In genomic region chr11:115503886-115504278, GRCh38 we compare ENCODE assay signal across 8 cellular contexts. TPM values are rescaled to one million over a fixed set of nuclear protein-coding genes. Genes with fewer than 3 reads are reported as not detected.
DNase-seq lines count a peak whose midpoint lies in the region; ATAC-seq lines count a peak whose summit lies in the region.

No MANE protein-coding gene starts in this region.

- H3K4me1 Mint-ChIP-seq in T-cell, result peaks cover 13 to 15% (median 14%) of the 10 kb centered on the region in 3 donors

- H3K27ac Mint-ChIP-seq in T-cell, result no peak overlapping the region

- POLR2A ChIA-PET in T-cell (lab: Charles Lee), result no interaction called here

- intact Hi-C loops in Right ventricle myocardium superior (cut with DNase I), result loop anchor here (5.0 to 10.0 kb wide), 2 partner anchors 167 to 171 kb away; no protein-coding TSS in a partner anchor

- CTCF ChIA-PET in T-cell (lab: Charles Lee), result no interaction called here

- H3K27me3 Mint-ChIP-seq in T-cell, result peaks cover 22 to 29% of the 10 kb centered on the region in 2 donors

- peak; percentile 60 for DNase-seq in NCI-H1436 (lab: John Stamatoyannopoulos, UW)
- no peak for DNase-seq in NCI-H1436 treated with DMSO at 0.1 percent for 48 hours (lab: John Stamatoyannopoulos, UW)
- DNase-seq in T-cell, result peak in 1 of 34 experiments; percentile 2
- no peak for DNase-seq in Right ventricle myocardium superior
- no peak for DNase-seq in skeletal muscle cell (ENCODE audit: low read depth)
- DNase-seq in T-helper 9 cell, result no peak
- no peak for DNase-seq in NCI-H446 treated with DMSO at 0.1 percent for 48 hours (lab: John Stamatoyannopoulos, UW)

- H3K9me3 Mint-ChIP-seq in T-cell, result no peaks in the 10 kb centered on the region

- H3K4me3 Mint-ChIP-seq in T-cell, result peak overlapping the region in 2 of 3 donors; percentile 72 to 73

- peak overlapping the region; percentile 50 for H3K4me3 ChIP-seq in skeletal muscle cell (ENCODE audit: low read depth, low read length)

- ATAC-seq in T-cell (replicated peaks in 1 of 4), result peak in 2 of 4 experiments; percentile 4 to 6
- ATAC-seq in Right ventricle myocardium superior (ENCODE audit: poor library complexity), result peak; percentile 15
- no peak for ATAC-seq in HG03095 (IDR thresholded peaks at IDR 0.05; ENCODE audit: unreplicated experiment)

- H3K36me3 Mint-ChIP-seq in T-cell, result no peaks in the 10 kb centered on the region

RNA-seq across cellular contexts. Expression of gene CADM1, which starts 0.3 kb away (rescaled TPM):
- total RNA-seq in T-cell (1 to 10 TPM; 2.1 to 6.7 (median 3.1) TPM), Right ventricle myocardium superior (32.0 TPM)
